In genomic region chr7:17298102-17298839, GRCh38 we compare ENCODE assay signal across 8 cellular contexts. TPM values are rescaled to one million over a fixed set of nuclear protein-coding genes. Genes with fewer than 3 reads are reported as not detected.
A peak's percentile ranks its signal among the peaks of the same experiment; 100 is the strongest.
DNase-seq lines count a peak whose midpoint lies in the region; ATAC-seq and TF ChIP-seq lines count a peak whose summit lies in the region.

Gene AHR, plus strand, starts transcription at chr7:17298652. Its CDS starts 613 bp downstream, at chr7:17299265.

- peaks cover 1% of the 10 kb centered on the region for H3K79me1 ChIP-seq in mesenchymal stem cell (replicated peaks; ENCODE audit: low read length, poor library complexity, severe bottlenecking)

- H3K4ac ChIP-seq in mesenchymal stem cell (ENCODE audit: low read depth in 1 of 2, low read length in 2 of 2) = peak within 1 kb of the TSS; percentile 84 to 100

- H3K4me3 Mint-ChIP-seq in effector memory CD8-positive, alpha-beta T cell = peak within 1 kb of the TSS; percentile 94 to 98

- H3K4me1 ChIP-seq in BE2C = no peaks in the 10 kb centered on the region; the same call in 1 of the 2 replicates
- no peaks in the 10 kb centered on the region for H3K4me1 ChIP-seq in mesenchymal stem cell (ENCODE audit: control insufficient read depth, insufficient read depth, low read depth, low read length)

- no peak for TF ChIP-seq CTCF in BE2C (IDR thresholded peaks at IDR 0.05; ENCODE audit: low read depth, low read length)

- peak; percentile 87 for TF ChIP-seq POLR2A in GM19193 (IDR thresholded peaks at IDR 0.05; ENCODE audit: extremely low read depth, insufficient read depth, insufficient read length)

- peak within 1 kb of the TSS; percentile 90 to 100 for H3K18ac ChIP-seq in mesenchymal stem cell (ENCODE audit: low read depth in 1 of 2, low read length in 2 of 2)

- H2BK12ac ChIP-seq in mesenchymal stem cell (ENCODE audit: low read length in 2 of 2) = peak within 1 kb of the TSS; percentile 84 to 92

- peak within 1 kb of the TSS; percentile 80 for H4K8ac ChIP-seq in mesenchymal stem cell (ENCODE audit: low read length)

- no peaks in the 10 kb centered on the region for H3K27me3 Mint-ChIP-seq in effector memory CD8-positive, alpha-beta T cell

- peak within 1 kb of the TSS; percentile 92 to 94 for H3K27ac Mint-ChIP-seq in effector memory CD8-positive, alpha-beta T cell

- peak within 1 kb of the TSS; percentile 73 for H2BK5ac ChIP-seq in mesenchymal stem cell (ENCODE audit: low read depth, low read length, poor library complexity, severe bottlenecking)

- H3K4me3 ChIP-seq in BE2C (ENCODE audit: low read depth, low read length) (peak within 1 kb of the TSS; percentile 43), mesenchymal stem cell (ENCODE audit: insufficient read depth in 1 of 2, low read depth in 1 of 2, low read length in 2 of 2) (peak within 1 kb of the TSS; percentile 92 to 100)

- peak within 1 kb of the TSS; percentile 82 to 100 for H3K14ac ChIP-seq in mesenchymal stem cell (ENCODE audit: low read length in 2 of 2)

- H3K9ac ChIP-seq in mesenchymal stem cell (ENCODE audit: low read length) = peak within 1 kb of the TSS; percentile 89

- DNase-seq in BE2C (peak; percentile 88), NCI-H82 treated with DMSO at 0.1 percent for 48 hours (lab: John Stamatoyannopoulos, UW; ENCODE audit: unreplicated experiment) (peak; percentile 69), mesenchymal stem cell (peak; percentile 90)
- DNase-seq in activated CD8-positive, alpha-beta memory T cell treated with anti-CD3 and anti-CD28 coated beads for 4 hours (ENCODE audit: low read depth in 2 of 2) = peak; percentile 78 to 85
- peak; percentile 79 to 86 (median 84) for DNase-seq in effector memory CD8-positive, alpha-beta T cell
- DNase-seq in stimulated activated CD8-positive, alpha-beta memory T cell treated with anti-CD3 and anti-CD28 coated beads, Interleukin-12 subunit alpha, Interleukin-12 subunit beta, amount 100 ng/mL, for 4 hours (ENCODE audit: low read depth) = peak; percentile 73

- peaks cover 2 to 13% of the 10 kb centered on the region in 2 donors for H3K9me3 Mint-ChIP-seq in effector memory CD8-positive, alpha-beta T cell

- peak within 1 kb of the TSS; percentile 37 for H3K27ac ChIP-seq in mesenchymal stem cell (ENCODE audit: low read length, poor library complexity, severe bottlenecking)

- peak within 1 kb of the TSS; percentile 99 for H4K91ac ChIP-seq in mesenchymal stem cell (ENCODE audit: low read length)

- peaks cover 20 to 27% of the 10 kb centered on the region in 2 donors for H3K4me1 Mint-ChIP-seq in effector memory CD8-positive, alpha-beta T cell (ENCODE audit: low read depth in 2 of 2)

- peak; percentile 59 for ATAC-seq in HG03439 (IDR thresholded peaks at IDR 0.05; ENCODE audit: unreplicated experiment)
- peak; percentile 75 for ATAC-seq in effector memory CD8-positive, alpha-beta T cell (replicated peaks)

- H2AFZ ChIP-seq in mesenchymal stem cell (ENCODE audit: low read depth, low read length) = peak within 1 kb of the TSS; percentile 27

- no peak within 1 kb of the TSS for H2AK5ac ChIP-seq in mesenchymal stem cell (ENCODE audit: low read length, severe bottlenecking)

- peaks cover 25% of the 10 kb centered on the region for H3K27me3 ChIP-seq in BE2C
- H3K27me3 ChIP-seq in mesenchymal stem cell (ENCODE audit: control insufficient read depth in 1 of 2, insufficient read depth in 1 of 2, low read length in 2 of 2) = no peaks in the 10 kb centered on the region

- 3% methylated on average over 40 of the region's 46 CpGs for WGBS in mesenchymal stem cell

- H3K36me3 ChIP-seq in BE2C = no peaks in the 10 kb centered on the region
- H3K36me3 ChIP-seq in mesenchymal stem cell (ENCODE audit: control insufficient read depth in 1 of 2, insufficient read depth in 2 of 2, low read depth in 1 of 2, low read length in 2 of 2) = no peaks in the 10 kb centered on the region

- peak within 1 kb of the TSS; percentile 23 for H2BK15ac ChIP-seq in mesenchymal stem cell (ENCODE audit: low read depth, poor library complexity, severe bottlenecking)

- H3K23ac ChIP-seq in mesenchymal stem cell (ENCODE audit: low read length in 2 of 2) = peak within 1 kb of the TSS; percentile 100

- peak within 1 kb of the TSS; percentile 84 for H2BK120ac ChIP-seq in mesenchymal stem cell (ENCODE audit: low read depth, low read length)

- peaks cover 17% of the 10 kb centered on the region for H3K36me3 Mint-ChIP-seq in effector memory CD8-positive, alpha-beta T cell (ENCODE audit: insufficient read depth)

- H3K9me3 ChIP-seq in BE2C (peaks cover 8% of the 10 kb centered on the region; the same call in 1 of the 2 replicates), mesenchymal stem cell (ENCODE audit: control insufficient read depth, low read length) (no peaks in the 10 kb centered on the region)

- peak within 1 kb of the TSS; percentile 69 for H3K4me2 ChIP-seq in mesenchymal stem cell (ENCODE audit: low read length, poor library complexity, severe bottlenecking)

RNA-seq across cellular contexts. Expression of gene AHR, which starts in this region (rescaled TPM):
- polyA plus RNA-seq in BE2C (2012; ENCODE audit: insufficient read depth, insufficient read length, low read depth) = not detected
- 143 TPM for polyA plus RNA-seq in mesenchymal stem cell (2013, experiment 1 of 2)
- polyA plus RNA-seq in mesenchymal stem cell (2013, experiment 2 of 2) = 140 TPM

Comparison
In these comparisons a context has a peak if more than half of its experiments do, and no peak if none do; other contexts are left out.
1. Peak in every context shown above with its lines: DNase-seq, ATAC-seq, H3K4me3 ChIP-seq and H3K27ac ChIP-seq.